8 cellular contexts compared by ENCODE assay signal in genomic region chr5:131170540-131171275, GRCh38. TPM values are rescaled to one million over a fixed set of nuclear protein-coding genes. Genes with fewer than 3 reads are reported as not detected.
DNase-seq lines count a peak whose midpoint lies in the region; ATAC-seq and TF ChIP-seq lines count a peak whose summit lies in the region.

TSS of gene LYRM7 (plus strand) at chr5:131170944. CDS start at chr5:131171021, 77 bp downstream.

- intact Hi-C loops in CD8-positive, alpha-beta T cell (cut with DNase I, micrococcal nuclease), result loop anchor here (1.0 to 5.0 kb wide), 5 partner anchors 7 to 1567 kb away; partner anchors contain the start of genes KIF3A (in 1 of the 2) and RAPGEF6 (in 1 of the 2)

- no peaks in the 10 kb centered on the region for H3K27me3 ChIP-seq in CD8-positive, alpha-beta T cell (ENCODE audit: insufficient read depth, low read length)
- no peaks in the 10 kb centered on the region for H3K27me3 ChIP-seq in lung (ENCODE audit: control insufficient read depth, insufficient read depth)

- H3K27ac Mint-ChIP-seq in CD8-positive, alpha-beta T cell, result peak within 1 kb of the TSS; percentile 99

- no peak for TF ChIP-seq CTCF in CD8-positive, alpha-beta T cell (IDR thresholded peaks at IDR 0.05)
- no peak for TF ChIP-seq CTCF in lung (IDR thresholded peaks at IDR 0.05; ENCODE audit: control extremely low read depth, extremely low read depth)

- H3K36me3 Mint-ChIP-seq in CD8-positive, alpha-beta T cell, result peaks cover 8% of the 10 kb centered on the region

- H3K4me1 ChIP-seq in CD8-positive, alpha-beta T cell (ENCODE audit: insufficient read depth, low read length), result peaks cover 22% of the 10 kb centered on the region
- peaks cover 2% of the 10 kb centered on the region in 2 donors for H3K4me1 ChIP-seq in lung (ENCODE audit: control insufficient read depth in 2 of 2, insufficient read depth in 2 of 2, low read length in 2 of 2)

- H3K36me3 ChIP-seq in CD8-positive, alpha-beta T cell (ENCODE audit: insufficient read depth, low read length), result no peaks in the 10 kb centered on the region
- no peaks in the 10 kb centered on the region for H3K36me3 ChIP-seq in lung (ENCODE audit: control insufficient read depth in 2 of 2, insufficient read depth in 2 of 2, low read length in 2 of 2)

- CTCF ChIA-PET in CD8-positive, alpha-beta T cell (lab: Charles Lee), result no interaction called here

- no peaks in the 10 kb centered on the region for H3K9me3 ChIP-seq in CD8-positive, alpha-beta T cell (ENCODE audit: low read length)
- H3K9me3 ChIP-seq in lung (ENCODE audit: control insufficient read depth in 2 of 2, insufficient read depth in 1 of 2, low read length in 1 of 2), result no peaks in the 10 kb centered on the region

- peak within 1 kb of the TSS; percentile 100 for H3K4me3 Mint-ChIP-seq in CD8-positive, alpha-beta T cell

- whole genome bisulfite sequencing in lung, 2 donors, result 0% methylated on average over 42 of the region's 42 CpGs

- DNase-seq in CD8-positive, alpha-beta T cell, result peak; percentile 89 to 98 (median 92)
- peak; percentile 87 for DNase-seq in HS-27A (ENCODE audit: low read depth)
- DNase-seq in NK-92 (lab: John Stamatoyannopoulos, UW; ENCODE audit: unreplicated experiment), result peak; percentile 89
- DNase-seq in activated CD8-positive, alpha-beta memory T cell treated with anti-CD3 and anti-CD28 coated beads for 1 hour (ENCODE audit: extremely low read depth in 1 of 2, low read depth in 1 of 2), result peak; percentile 80 to 91
- DNase-seq in effector CD4-positive, alpha-beta T cell, result peak; percentile 94
- peak; percentile 98 for DNase-seq in lung (ENCODE audit: low spot score)
- DNase-seq in stimulated activated CD4-positive, alpha-beta T cell treated with anti-CD3 and anti-CD28 coated beads, TNF-alpha, amount 100 ng/mL, for 4 hours (ENCODE audit: low read depth in 3 of 3), result peak; percentile 72 to 94 (median 89)

- peak within 1 kb of the TSS; percentile 64 for H3K4me3 ChIP-seq in CD8-positive, alpha-beta T cell (ENCODE audit: low read depth, low read length)
- peak within 1 kb of the TSS; percentile 48 for H3K4me3 ChIP-seq in lung

- peak; percentile 95 for ATAC-seq in CD8-positive, alpha-beta T cell
- ATAC-seq in GM19467 (IDR thresholded peaks at IDR 0.05; ENCODE audit: unreplicated experiment) (peak; percentile 98), lung (ENCODE audit: insufficient read depth, low FRiP score) (peak; percentile 99)

- peaks cover 45% of the 10 kb centered on the region for H3K4me1 Mint-ChIP-seq in CD8-positive, alpha-beta T cell (ENCODE audit: low read depth)

- peak within 1 kb of the TSS; percentile 73 for H3K27ac ChIP-seq in CD8-positive, alpha-beta T cell (ENCODE audit: low read depth, low read length)
- peak within 1 kb of the TSS; percentile 44 to 89 for H3K27ac ChIP-seq in lung (ENCODE audit: low read depth in 1 of 2, low read length in 1 of 2)

- H3K27me3 Mint-ChIP-seq in CD8-positive, alpha-beta T cell (ENCODE audit: low read depth), result no peaks in the 10 kb centered on the region

- POLR2A ChIA-PET in CD8-positive, alpha-beta T cell (lab: Charles Lee), result interaction anchor here (1.0 kb wide), 1 partner anchor 93 kb away, joined by 4 read pairs; the partner anchor contains the start of gene CDC42SE2

- no peaks in the 10 kb centered on the region for H3K9me3 Mint-ChIP-seq in CD8-positive, alpha-beta T cell

RNA-seq across cellular contexts. Expression of gene LYRM7, which starts in this region (rescaled TPM):
- total RNA-seq in CD8-positive, alpha-beta T cell, result 1 to 10 TPM; 8.7 to 8.9 TPM
- total RNA-seq in lung, result 10 to 100 TPM in 1 of 2 donors, 1 to 10 TPM in 1; 6.0 to 10.9 TPM
- polyA plus RNA-seq in lung, result 1 to 10 TPM; 3.1 to 3.2 TPM

Comparison
In these comparisons a context has a peak if more than half of its experiments do, and no peak if none do; other contexts are left out.
1. Peak in every context shown above with its lines: DNase-seq, ATAC-seq, H3K4me3 ChIP-seq and H3K27ac ChIP-seq.